ENCODE assay signal across 2 cellular contexts in genomic region chr20:58709013-58709702, GRCh38.
TF ChIP-seq lines count a peak whose summit lies in the region.

No MANE protein-coding gene starts in this region.

TF ChIP-seq in SK-N-SH, 30 proteins besides CTCF, POLR2A, EP300 and RAD21 (continued from another document):
- no peak for TF ChIP-seq ZBTB33 (IDR thresholded peaks at IDR 0.05; ENCODE audit: borderline replicate concordance, low read depth)
- TF ChIP-seq YY1 (IDR thresholded peaks at IDR 0.05; ENCODE audit: low read depth) = no peak
- no peak for TF ChIP-seq MAX (IDR thresholded peaks at IDR 0.05; ENCODE audit: low read depth)
- no peak for TF ChIP-seq TEAD4 (IDR thresholded peaks at IDR 0.05; ENCODE audit: borderline replicate concordance, insufficient read depth)
- no peak for TF ChIP-seq TCF12 (IDR thresholded peaks at IDR 0.05)
- no peak for TF ChIP-seq MEF2A (IDR thresholded peaks at IDR 0.05; ENCODE audit: borderline replicate concordance, low read depth)
- TF ChIP-seq JUND (IDR thresholded peaks at IDR 0.05) = no peak
- TF ChIP-seq PBX3 (IDR thresholded peaks at IDR 0.05) = no peak

TF ChIP-seq in SK-N-SH treated with all-trans-retinoic acid at 6 μM for 48 hours, 23 proteins besides CTCF, POLR2A, EP300 and RAD21 (continued from another document):
- TF ChIP-seq PATZ1 (CRISPR knock-in tag; IDR thresholded peaks at IDR 0.05; ENCODE audit: borderline replicate concordance) (no peak), ZFP3 (CRISPR knock-in tag; IDR thresholded peaks at IDR 0.05) (no peak), ZC3H10 (CRISPR knock-in tag; IDR thresholded peaks at IDR 0.05) (no peak), ZNF565 (CRISPR knock-in tag; conservative IDR thresholded peaks at IDR 0.05; ENCODE audit: low read depth) (no peak)
